1 cellular context compared by ENCODE assay signal in the genomic region with DNA sequence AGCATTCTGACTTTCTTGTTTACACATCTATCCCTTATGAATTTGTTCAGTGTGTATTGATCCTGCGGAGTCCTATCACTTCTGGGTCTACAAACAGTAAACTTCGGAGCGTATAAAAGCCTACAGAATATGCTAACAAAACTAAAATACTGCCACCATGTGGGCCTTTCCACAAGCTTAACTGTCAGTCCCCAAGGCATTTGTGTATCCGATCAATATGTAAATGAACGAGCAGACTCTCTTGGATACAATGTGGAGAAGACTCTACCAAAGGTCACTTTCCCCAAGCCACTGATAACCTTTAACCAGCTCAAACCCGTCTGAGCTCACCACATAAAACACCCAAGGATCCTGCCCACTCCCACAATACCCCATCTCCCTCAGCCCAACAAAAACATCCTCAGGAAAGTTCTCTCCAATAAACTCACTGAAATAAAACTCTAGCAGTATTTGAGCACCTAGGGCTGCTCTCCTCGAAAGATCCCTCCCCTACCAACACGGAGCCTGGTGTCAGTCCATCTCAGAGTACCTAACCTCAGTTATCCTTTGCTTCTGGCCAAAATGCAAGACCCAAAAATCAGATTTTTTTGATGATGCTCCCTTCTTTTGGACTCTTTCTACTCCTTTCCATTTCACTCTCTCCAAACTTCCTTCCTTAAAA.
TF ChIP-seq lines count a peak whose summit lies in the region.

No MANE protein-coding gene starts in this region.

TF ChIP-seq in HepG2, 621 proteins besides CTCF, POLR2A, EP300 and RAD21 (continued from another document):
- TF ChIP-seq, protein P1, sequence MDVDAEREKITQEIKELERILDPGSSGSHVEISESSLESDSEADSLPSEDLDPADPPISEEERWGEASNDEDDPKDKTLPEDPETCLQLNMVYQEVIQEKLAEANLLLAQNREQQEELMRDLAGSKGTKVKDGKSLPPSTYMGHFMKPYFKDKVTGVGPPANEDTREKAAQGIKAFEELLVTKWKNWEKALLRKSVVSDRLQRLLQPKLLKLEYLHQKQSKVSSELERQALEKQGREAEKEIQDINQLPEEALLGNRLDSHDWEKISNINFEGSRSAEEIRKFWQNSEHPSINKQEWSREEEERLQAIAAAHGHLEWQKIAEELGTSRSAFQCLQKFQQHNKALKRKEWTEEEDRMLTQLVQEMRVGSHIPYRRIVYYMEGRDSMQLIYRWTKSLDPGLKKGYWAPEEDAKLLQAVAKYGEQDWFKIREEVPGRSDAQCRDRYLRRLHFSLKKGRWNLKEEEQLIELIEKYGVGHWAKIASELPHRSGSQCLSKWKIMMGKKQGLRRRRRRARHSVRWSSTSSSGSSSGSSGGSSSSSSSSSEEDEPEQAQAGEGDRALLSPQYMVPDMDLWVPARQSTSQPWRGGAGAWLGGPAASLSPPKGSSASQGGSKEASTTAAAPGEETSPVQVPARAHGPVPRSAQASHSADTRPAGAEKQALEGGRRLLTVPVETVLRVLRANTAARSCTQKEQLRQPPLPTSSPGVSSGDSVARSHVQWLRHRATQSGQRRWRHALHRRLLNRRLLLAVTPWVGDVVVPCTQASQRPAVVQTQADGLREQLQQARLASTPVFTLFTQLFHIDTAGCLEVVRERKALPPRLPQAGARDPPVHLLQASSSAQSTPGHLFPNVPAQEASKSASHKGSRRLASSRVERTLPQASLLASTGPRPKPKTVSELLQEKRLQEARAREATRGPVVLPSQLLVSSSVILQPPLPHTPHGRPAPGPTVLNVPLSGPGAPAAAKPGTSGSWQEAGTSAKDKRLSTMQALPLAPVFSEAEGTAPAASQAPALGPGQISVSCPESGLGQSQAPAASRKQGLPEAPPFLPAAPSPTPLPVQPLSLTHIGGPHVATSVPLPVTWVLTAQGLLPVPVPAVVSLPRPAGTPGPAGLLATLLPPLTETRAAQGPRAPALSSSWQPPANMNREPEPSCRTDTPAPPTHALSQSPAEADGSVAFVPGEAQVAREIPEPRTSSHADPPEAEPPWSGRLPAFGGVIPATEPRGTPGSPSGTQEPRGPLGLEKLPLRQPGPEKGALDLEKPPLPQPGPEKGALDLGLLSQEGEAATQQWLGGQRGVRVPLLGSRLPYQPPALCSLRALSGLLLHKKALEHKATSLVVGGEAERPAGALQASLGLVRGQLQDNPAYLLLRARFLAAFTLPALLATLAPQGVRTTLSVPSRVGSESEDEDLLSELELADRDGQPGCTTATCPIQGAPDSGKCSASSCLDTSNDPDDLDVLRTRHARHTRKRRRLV (CRISPR knock-in tag; IDR thresholded peaks at IDR 0.05) = peak; percentile 94
- TF ChIP-seq MIXL1 (CRISPR knock-in tag; IDR thresholded peaks at IDR 0.05) (peak; percentile 32; the same call in 1 of the 2 replicates), GABPA (IDR thresholded peaks at IDR 0.05; ENCODE audit: low read depth, low read length) (no peak), GABPA (CRISPR knock-in tag; IDR thresholded peaks at IDR 0.05; ENCODE audit: low read depth) (peak; percentile 37)
